ENCODE assay signal across 8 cellular contexts in the genomic region with DNA sequence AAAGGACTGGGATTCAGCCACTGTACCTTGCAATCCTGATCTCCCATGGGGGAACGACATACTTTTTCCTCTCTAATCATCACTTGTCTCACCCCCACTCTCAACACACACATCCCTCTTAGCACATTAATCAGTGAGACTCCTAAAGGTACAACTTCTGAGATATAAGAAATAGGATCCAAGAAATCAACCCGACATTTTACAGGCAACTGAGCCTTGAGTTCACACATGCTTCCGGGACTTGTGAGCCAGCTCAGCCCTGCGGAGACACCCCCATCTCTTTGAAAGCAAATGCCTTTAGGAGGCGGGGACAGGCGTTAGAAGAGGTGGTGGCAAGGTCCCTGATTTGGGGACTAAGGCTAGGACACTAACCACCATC. TPM values are rescaled to one million over a fixed set of nuclear protein-coding genes. Genes with fewer than 3 reads are reported as not detected.
A peak's percentile ranks its signal among the peaks of the same experiment; 100 is the strongest.
DNase-seq lines count a peak whose midpoint lies in the region; ATAC-seq, FAIRE-seq and TF ChIP-seq lines count a peak whose summit lies in the region.

No MANE protein-coding gene starts in this region.

- H3K36me3 Mint-ChIP-seq in activated naive CD8-positive, alpha-beta T cell treated with anti-CD3 and anti-CD28 coated beads, Interleukin-2, amount 10 ng/mL, durations not matched to agents 7 days and 5 days = peaks cover 6% of the 10 kb centered on the region

- WGBS in SK-N-SH (ENCODE audit: low lambda C conversion rate) = 19% methylated on average over 6 of the region's 6 CpGs
- 4% methylated on average over 6 of the region's 6 CpGs for WGBS in HepG2 (ENCODE audit: low lambda C conversion rate)

- H3K4me1 Mint-ChIP-seq in activated naive CD8-positive, alpha-beta T cell treated with anti-CD3 and anti-CD28 coated beads, Interleukin-2, amount 10 ng/mL, durations not matched to agents 7 days and 5 days = peaks cover 9% of the 10 kb centered on the region

- peak overlapping the region; percentile 83 for H3K4me3 Mint-ChIP-seq in activated naive CD8-positive, alpha-beta T cell treated with anti-CD3 and anti-CD28 coated beads, Interleukin-2, amount 10 ng/mL, durations not matched to agents 7 days and 5 days

- H3K79me2 ChIP-seq in SK-N-SH (ENCODE audit: insufficient read depth) (peaks cover 12% of the 10 kb centered on the region; the same call in 1 of the 2 replicates), HepG2 (ENCODE audit: insufficient read depth, low read length) (peaks cover 32% of the 10 kb centered on the region)

- H3K4me2 ChIP-seq in SK-N-SH = peak overlapping the region; percentile 82
- peak overlapping the region; percentile 89 for H3K4me2 ChIP-seq in HepG2 (ENCODE audit: low read depth, low read length)

- peak overlapping the region; percentile 76 for H3K27ac Mint-ChIP-seq in activated naive CD8-positive, alpha-beta T cell treated with anti-CD3 and anti-CD28 coated beads, Interleukin-2, amount 10 ng/mL, durations not matched to agents 7 days and 5 days

- ATAC-seq in SK-N-SH treated with all-trans-retinoic acid at 6 μM for 48 hours (no peak), HepG2 (0 out of 3 replicates have a peak, but pooled peaks have one; percentile 7), HG02884 (IDR thresholded peaks at IDR 0.05; ENCODE audit: unreplicated experiment) (no peak)
- ATAC-seq in activated naive CD8-positive, alpha-beta T cell treated with anti-CD3 and anti-CD28 coated beads, Interleukin-2, amount 10 ng/mL, durations not matched to agents 7 days and 5 days (ENCODE audit: low read depth) = peak; percentile 26

- POLR2A ChIA-PET in SK-N-SH (lab: Yijun Ruan, JAX) = interaction anchor here (0.5 kb wide), 1 partner anchor 18 kb away, joined by 3 read pairs; no protein-coding TSS in a partner anchor
- POLR2A ChIA-PET in activated naive CD8-positive, alpha-beta T cell treated with anti-CD3 and anti-CD28 coated beads, Interleukin-2, amount 10 ng/mL, durations not matched to agents 7 days and 5 days (lab: Charles Lee) = interaction anchor here (0.9 to 3.1 kb wide), 2 partner anchors 9 to 166 kb away, joined by 3 to 19 read pairs; partner anchors contain the start of gene TTC9
- POLR2A ChIA-PET in HepG2 (lab: Yijun Ruan, JAX) = interaction anchor here (0.9 kb wide), 2 partner anchors 14 to 100 kb away, joined by 4 read pairs; no protein-coding TSS in a partner anchor

- TF ChIP-seq EP300 in SK-N-SH (IDR thresholded peaks at IDR 0.05; ENCODE audit: borderline replicate concordance in 1 of 2, low read depth in 1 of 2, low read length in 1 of 2) = no peak
- TF ChIP-seq EP300 in HepG2 (IDR thresholded peaks at IDR 0.05; ENCODE audit: low read depth in 2 of 2, low read length in 2 of 2) = no peak
- TF ChIP-seq EP300 in HepG2 (CRISPR knock-in tag; IDR thresholded peaks at IDR 0.05; ENCODE audit: borderline replicate concordance) = no peak

- no peak for TF ChIP-seq POLR2A in HepG2 (IDR thresholded peaks at IDR 0.05; ENCODE audit: insufficient read depth in 1 of 2, low read depth in 2 of 2, low read length in 2 of 2)

- H3K36me3 ChIP-seq in SK-N-SH (replicated peaks in 1 of 2; ENCODE audit: control insufficient read depth in 1 of 2, insufficient read depth in 2 of 2, low read length in 1 of 2) (no peaks in the 10 kb centered on the region), HepG2 (replicated peaks in 1 of 2; ENCODE audit: control insufficient read depth in 1 of 2, insufficient read depth in 2 of 2, low read length in 2 of 2) (no peaks in the 10 kb centered on the region)

- H3K4me1 ChIP-seq in SK-N-SH (ENCODE audit: control insufficient read depth in 1 of 2, insufficient read depth in 2 of 2, low read depth in 1 of 2, low read length in 1 of 2) = peaks cover 0 to 16% of the 10 kb centered on the region in 2 experiments; a peak in 1 of 4 replicates
- H3K4me1 ChIP-seq in HepG2 (ENCODE audit: insufficient read depth, low read length) = peaks cover 49% of the 10 kb centered on the region

- H4K20me1 ChIP-seq in SK-N-SH (ENCODE audit: insufficient read depth) = no peaks in the 10 kb centered on the region
- no peaks in the 10 kb centered on the region; the same call in 1 of the 2 replicates for H4K20me1 ChIP-seq in HepG2 (ENCODE audit: insufficient read depth, low read length)

- H3K27ac ChIP-seq in SK-N-SH (ENCODE audit: low read depth in 2 of 2, low read length in 1 of 2) (peak overlapping the region in 1 of 2 experiments; percentile 24; a peak in 1 of 4 replicates), HepG2 (ENCODE audit: extremely low read length, insufficient read depth, low read length) (peak overlapping the region; percentile 50)

- H3K9me3 ChIP-seq in SK-N-SH (no peaks in the 10 kb centered on the region), HepG2 (ENCODE audit: low read length) (no peaks in the 10 kb centered on the region)

- DNase-seq in SK-N-SH (peak; percentile 54), RCC 7860 (ENCODE audit: low spot score) (peak; percentile 20), HepG2 (ENCODE audit: low spot score) (peak; percentile 47), 8988T (no peak)
- peak; percentile 54 for DNase-seq in activated naive CD8-positive, alpha-beta T cell treated with anti-CD3 and anti-CD28 coated beads, Interleukin-2, amount 10 ng/mL, durations not matched to agents 7 days and 5 days
- DNase-seq in stimulated activated CD8-positive, alpha-beta memory T cell treated with anti-CD3 and anti-CD28 coated beads, Interleukin-7, amount 100 ng/mL, for 4 hours (ENCODE audit: low read depth in 2 of 2) = peak; percentile 51 to 52

- TF ChIP-seq RAD21 in SK-N-SH (IDR thresholded peaks at IDR 0.05; ENCODE audit: low read length) (no peak), HepG2 (CRISPR knock-in tag; IDR thresholded peaks at IDR 0.05) (no peak)

- no peak for TF ChIP-seq CTCF in SK-N-SH (IDR thresholded peaks at IDR 0.05)
- no peak for TF ChIP-seq CTCF in HepG2 (CRISPR knock-in tag; IDR thresholded peaks at IDR 0.05)

- peak overlapping the region; percentile 66 for H2AFZ ChIP-seq in SK-N-SH (ENCODE audit: low read depth)
- H2AFZ ChIP-seq in HepG2 (ENCODE audit: low read length) = no peak overlapping the region

- peak overlapping the region; percentile 66 to 77 for H3K4me3 ChIP-seq in SK-N-SH (ENCODE audit: low read depth in 2 of 2, low read length in 1 of 2)
- peak overlapping the region; percentile 83 to 84 (median 83) for H3K4me3 ChIP-seq in HepG2 (replicated peaks in 1 of 3; ENCODE audit: insufficient read depth in 1 of 3, low read depth in 2 of 3, low read length in 3 of 3)

- in situ Hi-C loops in HepG2 (cut with HindIII; ENCODE audit: extremely low pct_ligation_motif_present, low pct_unique_long_range_greater_than_20kb) = no loop called here

- no peaks in the 10 kb centered on the region for H3K9me3 Mint-ChIP-seq in activated naive CD8-positive, alpha-beta T cell treated with anti-CD3 and anti-CD28 coated beads, Interleukin-2, amount 10 ng/mL, durations not matched to agents 7 days and 5 days

- H3K9me2 ChIP-seq in SK-N-SH = no peaks in the 10 kb centered on the region

- no peaks in the 10 kb centered on the region for H3K27me3 Mint-ChIP-seq in activated naive CD8-positive, alpha-beta T cell treated with anti-CD3 and anti-CD28 coated beads, Interleukin-2, amount 10 ng/mL, durations not matched to agents 7 days and 5 days

- intact Hi-C loops in HepG2 (cut with micrococcal nuclease; ENCODE audit: unreplicated experiment) = loop anchor here (5.0 kb wide), 1 partner anchor 166 kb away; the partner anchor contains the start of gene TTC9

- H3K9ac ChIP-seq in SK-N-SH (no peak overlapping the region), HepG2 (ENCODE audit: insufficient read depth, low read depth, low read length) (peak overlapping the region; percentile 56)

- FAIRE-seq in RCC 7860 (lab: Jason Lieb, UNC) (no peak), HepG2 (lab: Jason Lieb, UNC) (peak; percentile 21)

- CTCF ChIA-PET in SK-N-SH (lab: Yijun Ruan, JAX) = interaction anchor here (1.0 to 3.3 kb wide), 3 partner anchors 10 to 187 kb away, joined by 3 to 30 read pairs (median 3); no protein-coding TSS in a partner anchor
- CTCF ChIA-PET in HepG2 (lab: Yijun Ruan, JAX; ENCODE audit: low intra/inter-chr PET ratio, low total read pairs) = no interaction called here

- peaks cover 3% of the 10 kb centered on the region for H3F3A ChIP-seq in SK-N-SH (replicated peaks; ENCODE audit: insufficient read depth)

- no TSS peak for BruUV-seq in HepG2 (replicated peaks; lab: Mats Ljungman, UMichigan)

- H3K27me3 ChIP-seq in SK-N-SH (ENCODE audit: insufficient read depth) (no peaks in the 10 kb centered on the region), HepG2 (ENCODE audit: control insufficient read depth in 1 of 2, insufficient read depth in 2 of 2, low read length in 2 of 2) (no peaks in the 10 kb centered on the region; a peak in 1 of 5 replicates)

TF ChIP-seq in HepG2, 621 proteins besides CTCF, POLR2A, EP300 and RAD21 (continues in another document):
- peak; percentile 8; the same call in 1 of the 3 replicates for TF ChIP-seq MXI1 (IDR thresholded peaks at IDR 0.05; ENCODE audit: borderline replicate concordance, low read depth, low read length)

RNA-seq across cellular contexts. Expression of gene MAP3K9, which starts 1.3 kb away (rescaled TPM):
- polyA plus RNA-seq in SK-N-SH (2012; rRNA removed) (2.0 and 2.1 TPM in 2 replicates), HepG2 (2011; rRNA removed) (4.3 and 4.7 TPM in 2 replicates)
- 1.1 and 1.3 TPM in 2 replicates for polyA plus RNA-seq in SK-N-SH (2012; cell fraction: cytosol; rRNA removed)
- 4.0 and 4.3 TPM in 2 replicates for polyA plus RNA-seq in SK-N-SH (2012; cell fraction: nucleus; rRNA removed)
- 1 to 10 TPM; 8.2 to 8.9 TPM for total RNA-seq in activated naive CD8-positive, alpha-beta T cell treated with anti-CD3 and anti-CD28 coated beads, Interleukin-2, amount 10 ng/mL, durations not matched to agents 7 days and 5 days
- 3.5 and 4.5 TPM in 2 replicates for total RNA-seq in HepG2 (2016; rRNA removed; fragmentation: Illumina TruSeq; extraction: Trizol)
- 0.62 and 1.2 TPM in 2 replicates for total RNA-seq in HepG2 (2016; cell fraction: cytosol; rRNA removed; fragmentation: Illumina TruSeq; extraction: Trizol; ENCODE audit: low read depth)
- 2.6 and 4.4 TPM in 2 replicates for total RNA-seq in HepG2 (2016; cell fraction: insoluble cytoplasmic fraction; rRNA removed; fragmentation: Illumina TruSeq; extraction: Trizol)
- total RNA-seq in HepG2 (2016; cell fraction: membrane; rRNA removed; fragmentation: Illumina TruSeq; extraction: Trizol) = 1.3 and 1.6 TPM in 2 replicates
- 4.5 TPM in 2 replicates for total RNA-seq in HepG2 (2016; cell fraction: nucleus; rRNA removed; fragmentation: Illumina TruSeq; extraction: Trizol)
- polyA plus RNA-seq in HepG2 (2011; cell fraction: cytosol; rRNA removed) = 2.9 and 3.0 TPM in 2 replicates
- polyA plus RNA-seq in HepG2 (2011; cell fraction: nucleus; rRNA removed) = 7.1 and 8.3 TPM in 2 replicates
- polyA plus RNA-seq in HepG2 (2012) = 3.0 and 4.6 TPM in 2 replicates
- polyA plus RNA-seq in HepG2 (2016; cell fraction: cytosol; fragmentation: Illumina TruSeq; extraction: Trizol; ENCODE audit: low read depth) = 0.14 and 0.20 TPM in 2 replicates
- 2.4 and 2.9 TPM in 2 replicates for polyA plus RNA-seq in HepG2 (2016; cell fraction: insoluble cytoplasmic fraction; fragmentation: Illumina TruSeq; extraction: Trizol; ENCODE audit: low read depth)
- polyA plus RNA-seq in HepG2 (2016; cell fraction: membrane; fragmentation: Illumina TruSeq; extraction: Trizol; ENCODE audit: low read depth) = 0.55 and 0.63 TPM in 2 replicates
- polyA plus RNA-seq in HepG2 (2016; cell fraction: nucleus; fragmentation: Illumina TruSeq; extraction: Trizol; ENCODE audit: insufficient read depth, low read depth) = 5.0 and 5.3 TPM in 2 replicates
- polyA minus RNA-seq in HepG2 (2011; rRNA and poly(A)+ RNA removed; ENCODE audit: low replicate concordance) = 5.8 and 6.7 TPM in 2 replicates
- polyA minus RNA-seq in HepG2 (2011; cell fraction: cytosol; rRNA and poly(A)+ RNA removed) = 3.2 TPM in 2 replicates
- 8.8 and 9.2 TPM in 2 replicates for polyA minus RNA-seq in HepG2 (2011; cell fraction: nucleus; rRNA and poly(A)+ RNA removed)

Comparison
In these comparisons a context has a peak if more than half of its experiments do, and no peak if none do; other contexts are left out.
1. ATAC-seq: peak in activated naive CD8-positive, alpha-beta T cell treated with anti-CD3 and anti-CD28 coated beads, Interleukin-2, amount 10 ng/mL, durations not matched to agents 7 days and 5 days (single experiment) and HepG2 (single experiment); none in SK-N-SH treated with all-trans-retinoic acid at 6 μM for 48 hours (single experiment) and HG02884 (single experiment).
2. Of the 25 proteins assayed by ChIP-seq in both HepG2 and SK-N-SH: peak only in HepG2: none; only in SK-N-SH: MAX; in both: MXI1; in neither: 23.